In genomic region chr6:89351632-89352328, GRCh38 we compare ENCODE assay signal across 8 cellular contexts. TPM values are rescaled to one million over a fixed set of nuclear protein-coding genes. Genes with fewer than 3 reads are reported as not detected.
DNase-seq lines count a peak whose midpoint lies in the region; ATAC-seq and TF ChIP-seq lines count a peak whose summit lies in the region.

No MANE protein-coding gene starts in this region.

- H3K36me3 ChIP-seq in right atrium auricular region (no peaks in the 10 kb centered on the region), smooth muscle cell (ENCODE audit: low read depth) (no peaks in the 10 kb centered on the region)

- H3F3A ChIP-seq in smooth muscle cell (ENCODE audit: low read depth): no peaks in the 10 kb centered on the region

- H3K4me3 Mint-ChIP-seq in activated CD4-positive, alpha-beta memory T cell treated with anti-CD3 and anti-CD28 coated beads for 36 hours: peak overlapping the region; percentile 91

- H3K9ac ChIP-seq in smooth muscle cell (ENCODE audit: low read depth): peak overlapping the region; percentile 99

- CTCF ChIA-PET in activated CD4-positive, alpha-beta memory T cell treated with anti-CD3 and anti-CD28 coated beads for 36 hours (lab: Charles Lee): interaction anchor here (0.6 to 7.6 kb wide), 7 partner anchors 9 to 259 kb away, joined by 3 to 47 read pairs (median 6); no protein-coding TSS in a partner anchor

- H3K79me2 ChIP-seq in smooth muscle cell (ENCODE audit: low read depth): peaks cover 58% of the 10 kb centered on the region

- H2AFZ ChIP-seq in smooth muscle cell (ENCODE audit: low read depth): no peak overlapping the region

- ATAC-seq in left ventricle myocardium superior (no peak), GM18517 (IDR thresholded peaks at IDR 0.05; ENCODE audit: unreplicated experiment) (no peak)

- peak overlapping the region; percentile 95 to 99 for H3K27ac ChIP-seq in right atrium auricular region
- peak overlapping the region; percentile 99 for H3K27ac ChIP-seq in smooth muscle cell (ENCODE audit: low read depth)

- peaks cover 0 to 47% of the 10 kb centered on the region in 2 donors for H3K4me1 ChIP-seq in right atrium auricular region
- H3K4me1 ChIP-seq in smooth muscle cell (ENCODE audit: low read depth): peaks cover 39% of the 10 kb centered on the region

- H3K36me3 Mint-ChIP-seq in activated CD4-positive, alpha-beta memory T cell treated with anti-CD3 and anti-CD28 coated beads for 36 hours: peaks cover 3% of the 10 kb centered on the region

- WGBS in smooth muscle cell (ENCODE audit: low lambda C conversion rate): 2% methylated on average over 16 of the region's 16 CpGs

- intact Hi-C loops in left ventricle myocardium superior (cut with micrococcal nuclease): no loop called here
- intact Hi-C loops in activated CD4-positive, alpha-beta memory T cell treated with anti-CD3 and anti-CD28 coated beads for 36 hours (cut with micrococcal nuclease): loop anchor here (1.0 to 10.0 kb wide), 8 partner anchors 9 to 753 kb away; partner anchors contain the start of genes CASP8AP2, PM20D2, PNRC1 and RNGTT

- no peaks in the 10 kb centered on the region for H3K9me3 Mint-ChIP-seq in activated CD4-positive, alpha-beta memory T cell treated with anti-CD3 and anti-CD28 coated beads for 36 hours

- H3K4me3 ChIP-seq in right atrium auricular region: peak overlapping the region; percentile 79 to 86
- peak overlapping the region; percentile 71 for H3K4me3 ChIP-seq in iPS-11a (ENCODE audit: low read depth, low read length)
- H3K4me3 ChIP-seq in smooth muscle cell: peak overlapping the region; percentile 97

- H3K4me2 ChIP-seq in smooth muscle cell: peak overlapping the region; percentile 90

- no peaks in the 10 kb centered on the region for H3K27me3 ChIP-seq in right atrium auricular region
- H3K27me3 ChIP-seq in smooth muscle cell (ENCODE audit: low read depth): no peaks in the 10 kb centered on the region

- POLR2A ChIA-PET in activated CD4-positive, alpha-beta memory T cell treated with anti-CD3 and anti-CD28 coated beads for 36 hours (lab: Charles Lee): interaction anchor here (0.6 to 6.1 kb wide), 5 partner anchors 53 to 1112 kb away, joined by 3 to 37 read pairs (median 5); partner anchors contain the start of genes PM20D2 and PNRC1

- peaks cover 70% of the 10 kb centered on the region for H3K4me1 Mint-ChIP-seq in activated CD4-positive, alpha-beta memory T cell treated with anti-CD3 and anti-CD28 coated beads for 36 hours (ENCODE audit: low read depth)

- TF ChIP-seq CTCF in right atrium auricular region (IDR thresholded peaks at IDR 0.05): no peak
- TF ChIP-seq CTCF in smooth muscle cell (IDR thresholded peaks at IDR 0.05; ENCODE audit: borderline replicate concordance, insufficient read depth, poor library complexity, severe bottlenecking): no peak

- H3K9me3 ChIP-seq in right atrium auricular region (no peaks in the 10 kb centered on the region), smooth muscle cell (replicated peaks; ENCODE audit: low read depth) (no peaks in the 10 kb centered on the region)

- peak overlapping the region; percentile 84 for H3K27ac Mint-ChIP-seq in activated CD4-positive, alpha-beta memory T cell treated with anti-CD3 and anti-CD28 coated beads for 36 hours

- H3K27me3 Mint-ChIP-seq in activated CD4-positive, alpha-beta memory T cell treated with anti-CD3 and anti-CD28 coated beads for 36 hours: no peaks in the 10 kb centered on the region

- peaks cover 53% of the 10 kb centered on the region for H4K20me1 ChIP-seq in smooth muscle cell (ENCODE audit: low read depth)

- no peak for DNase-seq in right atrium auricular region (ENCODE audit: low spot score)
- no peak for DNase-seq in left ventricle myocardium superior
- DNase-seq in activated CD4-positive, alpha-beta memory T cell treated with anti-CD3 and anti-CD28 coated beads for 36 hours: no peak
- no peak for DNase-seq in smooth muscle cell (lab: John Stamatoyannopoulos, UW; ENCODE audit: unreplicated experiment)
- DNase-seq in mucosa of gallbladder (ENCODE audit: low spot score): no peak
- no peak for DNase-seq in NCI-H524 (lab: John Stamatoyannopoulos, UW)

RNA-seq across cellular contexts. Expression of gene UBE2J1, which starts 0.7 kb away (rescaled TPM):
- total RNA-seq in right atrium auricular region: 10 to 100 TPM; 13.8 to 15.6 TPM
- 13.6 TPM for total RNA-seq in left ventricle myocardium superior
- 10 to 100 TPM; 23.8 to 24.9 TPM for total RNA-seq in activated CD4-positive, alpha-beta memory T cell treated with anti-CD3 and anti-CD28 coated beads for 36 hours
- total RNA-seq in smooth muscle cell: 130 and 131 TPM in 2 replicates
- 65.7 and 85.5 TPM in 2 replicates for polyA plus RNA-seq in smooth muscle cell
- total RNA-seq in mucosa of gallbladder: 32.5 TPM

RNA-seq across cellular contexts. Expression of gene GABRR2, which starts 36.7 kb away (rescaled TPM):
- total RNA-seq in right atrium auricular region (under 1 TPM; 0.33 to 0.35 TPM), left ventricle myocardium superior (0.52 TPM), smooth muscle cell (0.49 and 3.2 TPM in 2 replicates), mucosa of gallbladder (0.92 TPM)
- under 1 TPM; 0.50 to 0.51 TPM for total RNA-seq in activated CD4-positive, alpha-beta memory T cell treated with anti-CD3 and anti-CD28 coated beads for 36 hours
- 0.24 and 0.50 TPM in 2 replicates for polyA plus RNA-seq in smooth muscle cell
